ENCODE assay signal across 8 cellular contexts in the genomic region with DNA sequence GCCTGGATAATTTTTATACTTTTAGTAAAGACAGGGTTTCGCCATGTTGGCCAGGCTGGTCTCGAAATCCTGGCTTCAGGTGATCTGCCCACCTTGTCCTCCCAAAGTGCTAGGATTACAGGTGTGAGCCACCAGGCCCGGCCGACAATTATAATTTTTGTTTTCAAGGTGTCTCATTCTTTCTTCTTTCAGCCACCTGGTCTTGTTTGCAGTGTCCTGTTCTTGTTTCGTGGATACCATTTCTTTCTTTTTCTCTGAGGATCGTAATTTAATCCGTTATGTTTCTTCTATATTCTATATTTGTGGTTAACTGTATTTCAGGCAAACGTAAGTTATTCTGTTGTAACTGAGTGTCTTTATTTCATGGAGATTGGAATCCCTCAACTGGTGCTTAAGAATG. TPM values are rescaled to one million over a fixed set of nuclear protein-coding genes. Genes with fewer than 3 reads are reported as not detected.
"Had no signal": no experiment of that assay in that cellular context is flagged by ENCODE, and none has a peak within 500 bp of the region (broad histone marks: within the 10 kb centered on the region; RNA-seq: fewer than 3 reads in every experiment).

No MANE protein-coding gene starts in this region.

- H3K4me3 Mint-ChIP-seq: GM23338, H9, HFFc6 had no signal

- H2AFZ ChIP-seq: GM23248, GM23338 had no signal

- DNase-seq: GM23248, GOT3, H9, HCEC 1CT, HFFc6 had no signal

- H3K27ac ChIP-seq: GM23248 had no signal

- H3K4me1 Mint-ChIP-seq: GM23338 had no signal

- H3K4me2 ChIP-seq: GM23338 had no signal

- H3K4me1 ChIP-seq: HAP-1 had no signal

- H3K27ac Mint-ChIP-seq: GM23338, H9, HFFc6 had no signal

- H3K4me3 ChIP-seq: GM23248, GM23338, HAP-1 had no signal

RNA-seq across cellular contexts. Expression of a gene that starts 51.6 kb away (rescaled TPM):
- total RNA-seq: GM23248, H7, HFFc6 had no signal
